ENCODE assay signal across 8 cellular contexts in genomic region chr19:44752816-44753618, GRCh38. TPM values are rescaled to one million over a fixed set of nuclear protein-coding genes. Genes with fewer than 3 reads are reported as not detected.
DNase-seq lines count a peak whose midpoint lies in the region; ATAC-seq and TF ChIP-seq lines count a peak whose summit lies in the region.

No MANE protein-coding gene starts in this region.

- H3K9me3 ChIP-seq in esophagus (ENCODE audit: control insufficient read depth in 2 of 2, insufficient read depth in 1 of 2, low read depth in 1 of 2, low read length in 1 of 2), result no peaks in the 10 kb centered on the region

- peak overlapping the region; percentile 95 to 98 for H3K27ac ChIP-seq in esophagus (ENCODE audit: low read depth in 2 of 2, low read length in 1 of 2)

- H3K4me3 ChIP-seq in esophagus (ENCODE audit: low read depth in 1 of 2, low read length in 2 of 2), result peak overlapping the region; percentile 42 to 45

- H3K36me3 ChIP-seq in esophagus (ENCODE audit: control insufficient read depth in 2 of 2, insufficient read depth in 2 of 2, low read length in 1 of 2), result peaks cover 4 to 32% of the 10 kb centered on the region in 2 donors

- ATAC-seq in GM18909 (IDR thresholded peaks at IDR 0.05; ENCODE audit: poor library complexity, unreplicated experiment) (peak; percentile 79), HG03139 (IDR thresholded peaks at IDR 0.05; ENCODE audit: unreplicated experiment) (peak; percentile 52)

- 10 to 12% methylated on average over 16 of the region's 16 CpGs for WGBS in esophagus, 2 donors

- H3K27me3 ChIP-seq in esophagus (ENCODE audit: control insufficient read depth in 1 of 2, insufficient read depth in 2 of 2, low read length in 2 of 2), result no peaks in the 10 kb centered on the region

- peaks cover 4 to 25% of the 10 kb centered on the region in 2 donors for H3K4me1 ChIP-seq in esophagus (ENCODE audit: control insufficient read depth in 2 of 2, insufficient read depth in 2 of 2, low read length in 1 of 2)

- DNase-seq in AG09319 (ENCODE audit: extremely low read depth, low read depth), result peak; percentile 92
- DNase-seq in NOMO-1 treated with DMSO at 0.1 percent for 48 hours (lab: John Stamatoyannopoulos, UW; ENCODE audit: unreplicated experiment), result peak; percentile 97
- peak; percentile 90 for DNase-seq in activated CD8-positive, alpha-beta memory T cell treated with anti-CD3 and anti-CD28 coated beads, Interleukin-2, amount 50 U/mL, for 24 hours (ENCODE audit: extremely low read depth)
- DNase-seq in myocyte (ENCODE audit: low read depth), result peak; percentile 98
- DNase-seq in stimulated activated CD8-positive, alpha-beta memory T cell treated with anti-CD3 and anti-CD28 coated beads, Interleukin-7, amount 100 ng/mL, for 24 hours (ENCODE audit: low read depth), result peak; percentile 92

- no peak for TF ChIP-seq CTCF in AG09319 (IDR thresholded peaks at IDR 0.05; ENCODE audit: low read depth, low read length)

RNA-seq across cellular contexts. Expression of gene BCL3, which starts 4.5 kb away (rescaled TPM):
- polyA plus RNA-seq in esophagus, result 100 to 1,000 TPM in 1 of 2 donors, 10 to 100 TPM in 1; 64.5 to 107 TPM
- 25.8 and 28.6 TPM in 2 replicates for total RNA-seq in myocyte
- polyA plus RNA-seq in myocyte (2012), result 8.1 TPM

RNA-seq across cellular contexts. Expression of gene CBLC, which starts 24.7 kb away (rescaled TPM):
- 10 to 100 TPM; 35.0 to 39.4 TPM for polyA plus RNA-seq in esophagus
- not detected in 2 replicates for total RNA-seq in myocyte
- polyA plus RNA-seq in myocyte (2012), result not detected

RNA-seq across cellular contexts. Expression of gene CEACAM16, which starts 54.1 kb away (rescaled TPM):
- under 1 TPM in 1 of 2 donors, not detected in 1; 0.16 TPM for polyA plus RNA-seq in esophagus
- 5.0 and 6.1 TPM in 2 replicates for total RNA-seq in myocyte
- polyA plus RNA-seq in myocyte (2012), result 5.7 TPM

RNA-seq across cellular contexts. Expression of gene BCAM, which starts 55.9 kb away (rescaled TPM):
- polyA plus RNA-seq in esophagus, result 10 to 100 TPM; 18.0 to 22.1 TPM
- total RNA-seq in myocyte, result 590 and 678 TPM in 2 replicates
- 110 TPM for polyA plus RNA-seq in myocyte (2012)

Comparison
In these comparisons a context has a peak if more than half of its experiments do, and no peak if none do; other contexts are left out.
1. Peak in every context shown above with its lines: DNase-seq, ATAC-seq, H3K4me3 ChIP-seq and H3K27ac ChIP-seq.